8 cellular contexts compared by ENCODE assay signal in genomic region chr5:69166686-69167487, GRCh38. TPM values are rescaled to one million over a fixed set of nuclear protein-coding genes. Genes with fewer than 3 reads are reported as not detected.
DNase-seq lines count a peak whose midpoint lies in the region; ATAC-seq and TF ChIP-seq lines count a peak whose summit lies in the region.

Gene CCNB1 (plus strand): TSS chr5:69167150. CDS start chr5:69167263, 113 bp downstream.

- CTCF ChIA-PET in PC-3 (lab: Charles Lee) = no interaction called here

- ATAC-seq in GM21717 (IDR thresholded peaks at IDR 0.05; ENCODE audit: unreplicated experiment) (peak; percentile 99), PC-3 (peak; percentile 98)

- peak within 1 kb of the TSS; percentile 97 for H3K9ac ChIP-seq in PC-3 (ENCODE audit: low read length)

- TF ChIP-seq CTCF in PC-3 (conservative IDR thresholded peaks at IDR 0.05; ENCODE audit: low read depth, low read length) = no peak

- H3K9me3 ChIP-seq in PC-3 (ENCODE audit: low read length) = no peaks in the 10 kb centered on the region

- no peaks in the 10 kb centered on the region for H3K9me2 ChIP-seq in PC-3 (replicated peaks; ENCODE audit: low read length)

- H3K27ac ChIP-seq in PC-3 (ENCODE audit: low read length) = peak within 1 kb of the TSS; percentile 70
- H3K27ac ChIP-seq in epithelial cell of prostate = peak within 1 kb of the TSS; percentile 6

- peak within 1 kb of the TSS; percentile 98 for H2AFZ ChIP-seq in PC-3 (ENCODE audit: low read length)

- BruUV-seq in PC-3 (replicated peaks; lab: Mats Ljungman, UMichigan) = no TSS peak

- H3K36me3 ChIP-seq in PC-3 (ENCODE audit: low read depth, low read length) = peaks cover 18% of the 10 kb centered on the region

- 0 out of 2 replicates have a peak, but pooled peaks cover 4% of the 10 kb centered on the region for H4K20me1 ChIP-seq in PC-3 (ENCODE audit: low read length)

- POLR2A ChIA-PET in PC-3 (lab: Charles Lee; ENCODE audit: unreplicated experiment) = interaction anchor here (0.6 kb wide), 1 partner anchor 22 kb away, joined by 3 read pairs; no protein-coding TSS in a partner anchor

- peak within 1 kb of the TSS; percentile 96 for H3K4me3 ChIP-seq in Jurkat, Clone E6-1 (ENCODE audit: low read length)
- H3K4me3 ChIP-seq in PC-3 (ENCODE audit: low read length) = peak within 1 kb of the TSS; percentile 97

- H3F3A ChIP-seq in PC-3 (ENCODE audit: low read length, unreplicated experiment) = no peaks in the 10 kb centered on the region

- peaks cover 20% of the 10 kb centered on the region for H3K4me1 ChIP-seq in PC-3 (ENCODE audit: insufficient read depth, low read length)

- no peaks in the 10 kb centered on the region for H3K27me3 ChIP-seq in PC-3 (ENCODE audit: low read length)

- peak within 1 kb of the TSS; percentile 94 for H3K4me2 ChIP-seq in PC-3 (ENCODE audit: low read length)

- DNase-seq in DMS53 (lab: John Stamatoyannopoulos, UW) (peak; percentile 100), PC-3 (peak; percentile 97), activated T-cell treated with anti-CD3 and anti-CD28 coated beads for 4 hours (peak; percentile 96), epithelial cell of prostate (ENCODE audit: low read depth, low spot score) (peak; percentile 83), mucosa of gallbladder (ENCODE audit: low spot score) (peak; percentile 98)
- DNase-seq in Jurkat, Clone E6-1 (ENCODE audit: low read depth, low spot score) = peak; percentile 95
- peak; percentile 98 for DNase-seq in stimulated activated CD8-positive, alpha-beta memory T cell treated with anti-CD3 and anti-CD28 coated beads, Interleukin-4, amount 100 ng/mL, for 24 hours (ENCODE audit: low read depth)

- peaks cover 45% of the 10 kb centered on the region for H3K79me2 ChIP-seq in PC-3 (ENCODE audit: low read length)

- intact Hi-C loops in PC-3 (cut with micrococcal nuclease) = loop anchor here (10.0 kb wide), 1 partner anchor 72 kb away; the partner anchor contains the start of gene SLC30A5

RNA-seq across cellular contexts. Expression of gene CCNB1, which starts in this region (rescaled TPM):
- polyA plus RNA-seq in Jurkat, Clone E6-1 (2012; ENCODE audit: insufficient read depth, insufficient read length) = 421 TPM
- total RNA-seq in PC-3 (2014; rRNA removed) = 134 and 185 TPM in 2 replicates
- total RNA-seq in mucosa of gallbladder = 8.1 TPM

Comparison
In these comparisons a context has a peak if more than half of its experiments do, and no peak if none do; other contexts are left out.
1. Peak in every context shown above with its lines: DNase-seq, ATAC-seq, H3K4me3 ChIP-seq and H3K27ac ChIP-seq.
2. RNA of gene CCNB1 (total RNA-seq): 134 to 185 TPM in PC-3; 8.1 TPM in mucosa of gallbladder (single experiment); every median in the first group is over 10 times any median in the second.